8 cellular contexts compared by ENCODE assay signal in the genomic region with DNA sequence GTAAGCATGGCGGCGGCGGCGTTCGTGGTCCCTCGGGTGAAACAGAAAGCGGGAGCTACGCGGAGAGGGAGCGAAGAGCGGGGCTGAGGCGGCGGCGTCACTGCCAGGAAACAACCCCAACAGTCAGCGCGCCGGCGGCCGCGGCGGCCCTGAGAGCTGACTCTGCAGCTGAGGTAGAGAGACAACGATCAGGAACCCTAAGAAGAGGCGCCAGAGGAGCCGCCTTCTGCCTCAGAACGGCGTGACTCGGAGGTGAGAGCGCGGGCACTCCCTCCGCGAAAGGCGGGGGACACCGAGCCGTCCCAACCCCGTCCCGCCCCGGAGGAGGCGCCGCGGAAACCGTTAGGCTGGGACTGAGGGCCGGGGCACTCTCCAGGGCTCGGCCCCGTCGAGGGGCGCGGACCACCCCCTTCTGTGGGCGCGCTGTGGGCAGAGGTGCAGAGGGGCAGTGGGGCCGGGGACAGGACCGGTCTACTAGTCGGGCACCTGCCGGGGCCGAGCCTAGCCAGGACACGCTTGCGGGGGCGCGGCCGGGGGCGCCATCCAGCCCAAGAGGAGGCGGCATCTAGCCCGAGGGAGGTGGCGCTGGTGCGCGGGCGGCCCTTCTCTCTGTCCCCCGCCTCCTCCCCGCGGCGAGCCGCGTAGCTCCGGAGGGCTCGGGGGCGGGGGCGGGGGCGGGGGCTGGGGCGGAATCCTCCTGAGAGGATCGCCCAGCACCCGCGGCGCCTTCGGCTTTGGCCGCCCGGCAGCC. TPM values are rescaled to one million over a fixed set of nuclear protein-coding genes. Genes with fewer than 3 reads are reported as not detected.
DNase-seq lines count a peak whose midpoint lies in the region; ATAC-seq and TF ChIP-seq lines count a peak whose summit lies in the region.

No MANE protein-coding gene starts in this region.

- DNase-seq in DMS53 (lab: John Stamatoyannopoulos, UW): peak; percentile 95
- peak; percentile 75 for DNase-seq in IMR-90
- DNase-seq in activated T-cell treated with anti-CD3 and anti-CD28 coated beads, Interleukin-2, amount 50 U/mL, for 48 hours: peak; percentile 87 to 92
- peak; percentile 95 for DNase-seq in esophagus muscularis mucosa (ENCODE audit: extremely low spot score)
- DNase-seq in naive B cell: peak; percentile 84
- peak; percentile 72 to 84 for DNase-seq in stimulated activated CD8-positive, alpha-beta memory T cell treated with anti-CD3 and anti-CD28 coated beads, Interleukin-7, amount 100 ng/mL, for 48 hours (ENCODE audit: extremely low read depth in 1 of 2, low read depth in 1 of 2)

- H3K27me3 Mint-ChIP-seq in naive B cell: peaks cover 5 to 8% (median 6%) of the 10 kb centered on the region in 3 donors

- TF ChIP-seq RAD21 in IMR-90 (IDR thresholded peaks at IDR 0.05; ENCODE audit: low read length): no peak

- peaks cover 9% of the 10 kb centered on the region; the same call in 1 of the 2 replicates for H4K20me1 ChIP-seq in IMR-90 (ENCODE audit: insufficient read depth, low read length)

- peak overlapping the region; percentile 99 for H2AFZ ChIP-seq in IMR-90 (replicated peaks; ENCODE audit: low read length, poor library complexity)

- peak overlapping the region; percentile 68 for H4K5ac ChIP-seq in IMR-90 (ENCODE audit: low read depth, low read length)

- in situ Hi-C loops in IMR-90 (cut with MboI; ENCODE audit: low sequenced_read_pairs): no loop called here

- intact Hi-C loops in IMR-90 (cut with micrococcal nuclease): loop anchor here (1.0 to 10.0 kb wide), 5 partner anchors 91 to 629 kb away; no protein-coding TSS in a partner anchor
- intact Hi-C loops in esophagus muscularis mucosa (cut with DNase I): loop anchor here (5.0 to 10.0 kb wide), 2 partner anchors 121 to 269 kb away; partner anchors contain the start of gene CDADC1

- peak overlapping the region; percentile 93 to 99 (median 97) for H3K4me3 Mint-ChIP-seq in naive B cell

- H3K9me3 ChIP-seq in IMR-90 (ENCODE audit: control insufficient read depth, insufficient read depth, low read length) (peaks cover 2% of the 10 kb centered on the region), esophagus muscularis mucosa (peaks cover 0 to 7% (median 0%) of the 10 kb centered on the region in 4 donors)

- H3K9me1 ChIP-seq in IMR-90 (ENCODE audit: insufficient read depth, low read length): no peaks in the 10 kb centered on the region

- peak overlapping the region; percentile 94 for H3K9ac ChIP-seq in IMR-90 (ENCODE audit: low read depth, low read length)

- TF ChIP-seq POLR2A in IMR-90 (IDR thresholded peaks at IDR 0.05; ENCODE audit: low read depth, low read length) (peak; percentile 65), esophagus muscularis mucosa (IDR thresholded peaks at IDR 0.05; ENCODE audit: low read depth) (peak; percentile 10)

- H3K4me2 ChIP-seq in IMR-90 (ENCODE audit: low read depth, low read length): peak overlapping the region; percentile 87; the same call in 1 of the 2 replicates

- peak overlapping the region; percentile 92 for H3K56ac ChIP-seq in IMR-90 (ENCODE audit: extremely low read depth, insufficient read depth, low read length)

- H3K18ac ChIP-seq in IMR-90 (ENCODE audit: low read depth, low read length): peak overlapping the region; percentile 73

- H3K4me1 ChIP-seq in IMR-90 (ENCODE audit: control insufficient read depth, insufficient read depth, low read length) (peaks cover 9% of the 10 kb centered on the region; the same call in 1 of the 2 replicates), esophagus muscularis mucosa (peaks cover 13 to 47% (median 43%) of the 10 kb centered on the region in 4 donors)

- H2BK20ac ChIP-seq in IMR-90 (ENCODE audit: low read depth, low read length): 0 out of 2 replicates have a peak overlapping the region, but pooled peaks have one; percentile 46

- WGBS in IMR-90 (ENCODE audit: extremely low coverage in 2 of 2, insufficient read length in 1 of 2), 2 experiments: 0% methylated on average over 27 of the region's 85 CpGs; no CpG with 5 or more reads in 1 of the 2 experiments
- 0% methylated on average over 5 of the region's 85 CpGs for WGBS in esophagus muscularis mucosa

- peak overlapping the region; percentile 89 for H3K4ac ChIP-seq in IMR-90 (ENCODE audit: low read depth, low read length)

- H3K4me1 Mint-ChIP-seq in naive B cell: peaks cover 27 to 43% (median 42%) of the 10 kb centered on the region in 3 donors

- H3K23ac ChIP-seq in IMR-90 (ENCODE audit: low read depth, low read length): peak overlapping the region; percentile 86

- no peak for TF ChIP-seq EP300 in esophagus muscularis mucosa (IDR thresholded peaks at IDR 0.05)

- H2AK9ac ChIP-seq in IMR-90 (replicated peaks; ENCODE audit: low read depth, low read length, poor library complexity): peak overlapping the region; percentile 93

- BruUV-seq in IMR-90 (replicated peaks; lab: Mats Ljungman, UMichigan): no TSS peak

- peaks cover 5 to 29% of the 10 kb centered on the region in 2 experiments; a peak in 2 of 4 replicates for H3K79me1 ChIP-seq in IMR-90 (ENCODE audit: low read depth in 1 of 2, low read length in 2 of 2)

- H3K36me3 Mint-ChIP-seq in naive B cell: peaks cover 10 to 17% of the 10 kb centered on the region in 2 donors

- ATAC-seq in GM21529 (IDR thresholded peaks at IDR 0.05; ENCODE audit: unreplicated experiment) (peak; percentile 58), IMR-90 (ENCODE audit: low read depth) (peak; percentile 85), naive B cell (ENCODE audit: low read depth in 2 of 2) (peak; percentile 69 to 71)

- H3K4me3 ChIP-seq in IMR-90 (ENCODE audit: insufficient read depth, low read depth, low read length) (peak overlapping the region; percentile 99), esophagus muscularis mucosa (peak overlapping the region; percentile 84 to 91 (median 88))

- dilution Hi-C loops in IMR-90 (cut with HindIII; ENCODE audit: low sequenced_read_pairs, unreplicated experiment): no loop called here

- no peaks in the 10 kb centered on the region for H3K36me3 ChIP-seq in IMR-90 (ENCODE audit: control insufficient read depth, insufficient read depth, low read length)
- H3K36me3 ChIP-seq in esophagus muscularis mucosa: no peaks in the 10 kb centered on the region

- H3K14ac ChIP-seq in IMR-90 (replicated peaks; ENCODE audit: low read depth, low read length): peak overlapping the region; percentile 87

- H3K27me3 ChIP-seq in IMR-90 (ENCODE audit: control insufficient read depth, insufficient read depth, low read length) (no peaks in the 10 kb centered on the region), esophagus muscularis mucosa (no peaks in the 10 kb centered on the region)

- H2BK120ac ChIP-seq in IMR-90 (ENCODE audit: low read depth, low read length): peak overlapping the region; percentile 85

- peak overlapping the region; percentile 93 for H2BK5ac ChIP-seq in IMR-90 (ENCODE audit: low read depth, low read length, poor library complexity, severe bottlenecking)

- TF ChIP-seq CTCF in IMR-90 (conservative IDR thresholded peaks at IDR 0.05; ENCODE audit: low read depth, low read length) (no peak), esophagus muscularis mucosa (IDR thresholded peaks at IDR 0.05) (peak in 1 of 3 experiments; percentile 8)

- peak overlapping the region; percentile 78 for H4K91ac ChIP-seq in IMR-90 (ENCODE audit: insufficient read depth, low read depth, low read length)

- H4K8ac ChIP-seq in IMR-90 (ENCODE audit: low read depth in 2 of 2, low read length in 2 of 2): peak overlapping the region; percentile 86 to 90

- H3K27ac Mint-ChIP-seq in naive B cell: peak overlapping the region; percentile 91 to 99 (median 99)

- peak overlapping the region; percentile 85; the same call in 1 of the 3 replicates for H2BK15ac ChIP-seq in IMR-90 (ENCODE audit: low read depth, low read length)

- H3K9me3 Mint-ChIP-seq in naive B cell: peaks cover 9 to 23% (median 11%) of the 10 kb centered on the region in 7 donors

- CTCF ChIA-PET in IMR-90 (lab: Yijun Ruan, JAX): interaction anchor here (0.6 kb wide), 1 partner anchor 196 kb away, joined by 3 read pairs; no protein-coding TSS in a partner anchor

- POLR2A ChIA-PET in IMR-90 (lab: Charles Lee; ENCODE audit: unreplicated experiment): no interaction called here

- H2AK5ac ChIP-seq in IMR-90 (ENCODE audit: low read depth, low read length): peak overlapping the region; percentile 7; the same call in 1 of the 2 replicates

- H3K27ac ChIP-seq in IMR-90 (ENCODE audit: insufficient read depth, low read length) (peak overlapping the region; percentile 97), esophagus muscularis mucosa (replicated peaks in 1 of 4) (peak overlapping the region; percentile 97 to 99 (median 99))

TF ChIP-seq in IMR-90, 13 proteins besides CTCF, POLR2A, EP300 and RAD21:
- TF ChIP-seq BHLHE40 (IDR thresholded peaks at IDR 0.05; ENCODE audit: low read depth, low read length): no peak
- TF ChIP-seq MAZ (IDR thresholded peaks at IDR 0.05; ENCODE audit: borderline replicate concordance, low read depth, low read length): peak; percentile 63; the same call in 1 of the 2 replicates
- TF ChIP-seq CHD1 (IDR thresholded peaks at IDR 0.05; ENCODE audit: low read depth, low read length): peak; percentile 35; the same call in 1 of the 2 replicates
- no peak for TF ChIP-seq RFX5 (IDR thresholded peaks at IDR 0.05; ENCODE audit: low read depth, low read length)
- TF ChIP-seq MXI1 (IDR thresholded peaks at IDR 0.05; ENCODE audit: borderline replicate concordance, low read depth, low read length): peak; percentile 51; the same call in 1 of the 2 replicates
- no peak for TF ChIP-seq MAFK (IDR thresholded peaks at IDR 0.05; ENCODE audit: low read depth, low read length)

TF ChIP-seq in PFSK-1, 5 proteins besides CTCF, POLR2A, EP300 and RAD21 (continues in another document):
- TF ChIP-seq FOXP2 (optimal IDR thresholded peaks at IDR 0.05; ENCODE audit: borderline replicate concordance, extremely low read depth, extremely low read length, insufficient read depth): peak; percentile 27
- TF ChIP-seq TAF1 (IDR thresholded peaks at IDR 0.05; ENCODE audit: borderline replicate concordance, insufficient read depth, low read length): 0 out of 2 replicates have a peak, but pooled peaks have one; percentile 8
- TF ChIP-seq POLR2AphosphoS5 (IDR thresholded peaks at IDR 0.05; ENCODE audit: low read depth, low read length): peak; percentile 53; the same call in 1 of the 2 replicates
- TF ChIP-seq SIN3A (IDR thresholded peaks at IDR 0.05; ENCODE audit: borderline replicate concordance, insufficient read depth, low read length): no peak

RNA-seq across cellular contexts. Expression of gene FNDC3A, which starts 0.4 kb away (rescaled TPM):
- total RNA-seq in IMR-90 (2012; rRNA removed): 60.4 and 72.8 TPM in 2 replicates
- 23.9 and 29.2 TPM in 2 replicates for polyA plus RNA-seq in IMR-90 (2012; rRNA removed)
- 6.0 and 7.3 TPM in 2 replicates for polyA plus RNA-seq in IMR-90 (2012; cell fraction: cytosol; rRNA removed)
- 7.8 and 56.8 TPM in 2 replicates for polyA plus RNA-seq in IMR-90 (2012; cell fraction: nucleus; rRNA removed; ENCODE audit: low replicate concordance)
- polyA plus RNA-seq in PFSK-1 (2012; ENCODE audit: insufficient read length, low read depth): 29.2 TPM
- total RNA-seq in esophagus muscularis mucosa: 10 to 100 TPM; 37.0 to 39.4 (median 38.6) TPM
- 1 to 10 TPM; 6.8 to 9.8 (median 8.0) TPM for polyA plus RNA-seq in naive B cell (ENCODE audit: low read depth in 6 of 6)

Comparison
In these comparisons a context has a peak if more than half of its experiments do, and no peak if none do; other contexts are left out.
1. Peak in every context shown above with its lines: DNase-seq, ATAC-seq, H3K4me3 ChIP-seq and H3K27ac ChIP-seq.